ENCODE assay signal across 8 cellular contexts in the genomic region with DNA sequence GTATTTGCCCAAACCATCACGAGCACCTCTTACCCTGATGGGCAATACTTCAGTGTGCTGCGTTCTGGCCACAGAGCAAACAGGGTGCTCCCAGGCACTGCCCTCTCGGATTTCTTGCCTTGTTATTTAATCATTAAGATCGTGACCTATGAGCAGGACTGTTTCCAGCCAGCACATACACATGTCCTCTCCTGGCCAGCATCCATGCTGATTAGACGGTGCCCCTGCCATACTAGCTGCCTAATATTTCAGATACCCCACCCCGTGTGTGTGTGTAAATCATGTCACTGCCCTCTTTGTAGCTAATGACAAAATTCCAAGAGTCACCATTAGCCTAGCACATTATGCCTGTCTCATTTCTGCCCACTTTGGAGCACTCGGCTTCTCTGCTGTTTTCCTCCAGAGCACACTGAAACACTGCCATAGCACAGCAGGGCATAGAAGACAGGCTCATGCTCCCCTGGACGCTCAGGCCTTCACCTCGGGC. TPM values are rescaled to one million over a fixed set of nuclear protein-coding genes. Genes with fewer than 3 reads are reported as not detected.
DNase-seq lines count a peak whose midpoint lies in the region; ATAC-seq and TF ChIP-seq lines count a peak whose summit lies in the region.

No MANE protein-coding gene starts in this region.

- no peak overlapping the region for H2AFZ ChIP-seq in MM.1S (ENCODE audit: low read length)

- peaks cover 21% of the 10 kb centered on the region for H3K79me2 ChIP-seq in MM.1S (ENCODE audit: low read length)

- TF ChIP-seq CTCF in MM.1S (IDR thresholded peaks at IDR 0.05; ENCODE audit: low read length) (no peak), nephron progenitor cell (IDR thresholded peaks at IDR 0.05) (no peak)

- ATAC-seq in HG02885 (IDR thresholded peaks at IDR 0.05; ENCODE audit: poor library complexity, unreplicated experiment), result no peak

- no peaks in the 10 kb centered on the region for H3K9me3 ChIP-seq in CD8-positive, alpha-beta memory T cell (ENCODE audit: low read length)
- H3K9me3 ChIP-seq in MM.1S (replicated peaks; ENCODE audit: insufficient read depth, low read length), result no peaks in the 10 kb centered on the region
- no peaks in the 10 kb centered on the region for H3K9me3 ChIP-seq in effector memory CD4-positive, alpha-beta T cell (ENCODE audit: control insufficient read depth, low read length)

- peak overlapping the region; percentile 95 for H3K9ac ChIP-seq in MM.1S (ENCODE audit: low read length)

- H3K9me2 ChIP-seq in MM.1S (replicated peaks; ENCODE audit: insufficient read depth, low read length), result no peaks in the 10 kb centered on the region

- peaks cover 13 to 21% (median 15%) of the 10 kb centered on the region in 3 donors for H3K4me1 Mint-ChIP-seq in CD8-positive, alpha-beta memory T cell
- peaks cover 36% of the 10 kb centered on the region for H3K4me1 Mint-ChIP-seq in nephron progenitor cell

- 0 out of 2 replicates have a peak, but pooled peaks cover 4% of the 10 kb centered on the region for H3F3A ChIP-seq in MM.1S (ENCODE audit: insufficient read depth, low read length)

- peak overlapping the region; percentile 77 for H3K4me2 ChIP-seq in MM.1S (ENCODE audit: low read depth, low read length)

- DNase-seq in CD8-positive, alpha-beta memory T cell, result no peak
- DNase-seq in MM.1S (peak; percentile 5), nephron progenitor cell (no peak), cerebellar nuclear complex (lab: John Stamatoyannopoulos, UW) (no peak), activated gamma-delta T cell treated with Interleukin-2 at 50 U/mL for 16 hours (no peak)
- no peak for DNase-seq in effector memory CD4-positive, alpha-beta T cell
- DNase-seq in stimulated activated CD4-positive, alpha-beta T cell treated with anti-CD3 and anti-CD28 coated beads, Interleukin-15, amount 100 ng/mL, for 24 hours, result no peak

- H4K20me1 ChIP-seq in MM.1S (ENCODE audit: insufficient read depth, low read length), result no peaks in the 10 kb centered on the region

- peaks cover 9% of the 10 kb centered on the region for H3K4me1 ChIP-seq in CD8-positive, alpha-beta memory T cell (ENCODE audit: insufficient read depth, low read length)
- H3K4me1 ChIP-seq in MM.1S (ENCODE audit: low read length), result peaks cover 12% of the 10 kb centered on the region
- peaks cover 9% of the 10 kb centered on the region for H3K4me1 ChIP-seq in effector memory CD4-positive, alpha-beta T cell (ENCODE audit: control insufficient read depth, insufficient read depth, low read length, poor library complexity, severe bottlenecking)

- H3K27ac ChIP-seq in CD8-positive, alpha-beta memory T cell (ENCODE audit: low read depth, low read length), result peak overlapping the region; percentile 91
- peak overlapping the region; percentile 72; the same call in 1 of the 2 replicates for H3K27ac ChIP-seq in MM.1S (ENCODE audit: low read length)
- peak overlapping the region; percentile 84 for H3K27ac ChIP-seq in effector memory CD4-positive, alpha-beta T cell (ENCODE audit: insufficient read depth, low read length, poor library complexity, severe bottlenecking)

- H3K27me3 Mint-ChIP-seq in CD8-positive, alpha-beta memory T cell, result no peaks in the 10 kb centered on the region
- H3K27me3 Mint-ChIP-seq in nephron progenitor cell (ENCODE audit: low read depth, poor library complexity), result peaks cover 3% of the 10 kb centered on the region

- CTCF ChIA-PET in CD8-positive, alpha-beta memory T cell (lab: Charles Lee), result interaction anchor here (1.4 to 4.1 kb wide), 4 partner anchors 16 to 317 kb away, joined by 6 to 30 read pairs (median 14); a partner anchor contains a TSS

- peaks cover 0 to 10% (median 0%) of the 10 kb centered on the region in 3 donors for H3K36me3 Mint-ChIP-seq in CD8-positive, alpha-beta memory T cell
- H3K36me3 Mint-ChIP-seq in nephron progenitor cell (ENCODE audit: low read depth), result no peaks in the 10 kb centered on the region

- H3K36me3 ChIP-seq in CD8-positive, alpha-beta memory T cell (ENCODE audit: insufficient read depth, low read length), result no peaks in the 10 kb centered on the region
- H3K36me3 ChIP-seq in MM.1S (replicated peaks; ENCODE audit: insufficient read depth, low read length), result no peaks in the 10 kb centered on the region
- H3K36me3 ChIP-seq in effector memory CD4-positive, alpha-beta T cell (ENCODE audit: control insufficient read depth, insufficient read depth, low read length), result no peaks in the 10 kb centered on the region

- H3K9me3 Mint-ChIP-seq in CD8-positive, alpha-beta memory T cell, result no peaks in the 10 kb centered on the region
- H3K9me3 Mint-ChIP-seq in nephron progenitor cell, result no peaks in the 10 kb centered on the region

- POLR2A ChIA-PET in CD8-positive, alpha-beta memory T cell (lab: Charles Lee), result interaction anchor here (0.7 to 2.5 kb wide), 4 partner anchors 13 to 75 kb away, joined by 3 to 22 read pairs (median 7); a partner anchor contains a TSS

- peak overlapping the region; percentile 90 for H3K4me3 ChIP-seq in CD8-positive, alpha-beta memory T cell (ENCODE audit: low read length)
- peak overlapping the region; percentile 76 for H3K4me3 ChIP-seq in MM.1S (ENCODE audit: low read length)
- H3K4me3 ChIP-seq in effector memory CD4-positive, alpha-beta T cell (ENCODE audit: insufficient read depth, low read depth, low read length, poor library complexity, severe bottlenecking), result peak overlapping the region; percentile 95

- H3K27ac Mint-ChIP-seq in CD8-positive, alpha-beta memory T cell, result peak overlapping the region; percentile 58 to 99 (median 95)
- H3K27ac Mint-ChIP-seq in nephron progenitor cell, result peak overlapping the region; percentile 98

- peak overlapping the region; percentile 89 to 99 (median 94) for H3K4me3 Mint-ChIP-seq in CD8-positive, alpha-beta memory T cell
- peak overlapping the region; percentile 94 for H3K4me3 Mint-ChIP-seq in nephron progenitor cell

- H3K27me3 ChIP-seq in CD8-positive, alpha-beta memory T cell (ENCODE audit: insufficient read depth, low read length, poor library complexity, severe bottlenecking), result no peaks in the 10 kb centered on the region
- no peaks in the 10 kb centered on the region for H3K27me3 ChIP-seq in MM.1S (replicated peaks; ENCODE audit: insufficient read depth, low read length)
- H3K27me3 ChIP-seq in effector memory CD4-positive, alpha-beta T cell (replicated peaks; ENCODE audit: control insufficient read depth, insufficient read depth, low read length, poor library complexity, severe bottlenecking), result no peaks in the 10 kb centered on the region

RNA-seq across cellular contexts. Expression of a gene that starts 1.0 kb away (rescaled TPM):
- 1 to 10 TPM; 7.5 to 8.4 TPM for total RNA-seq in CD8-positive, alpha-beta memory T cell
- polyA plus RNA-seq in CD8-positive, alpha-beta memory T cell, result 2.5 TPM
